In genomic region chr3:118117061-118117460, GRCh38 we compare ENCODE assay signal across 23 cellular contexts.
"Had no signal": no experiment of that assay in that cellular context is flagged by ENCODE, and none has a peak within 500 bp of the region (broad histone marks: within the 10 kb centered on the region; RNA-seq: fewer than 3 reads in every experiment).

No MANE protein-coding gene starts in this region.

- H3K27ac ChIP-seq: brain microvascular endothelial cell, KMS-11, SK-N-MC, VCaP had no signal

- ATAC-seq: activated CD8-positive, alpha-beta T cell treated with anti-CD3 and anti-CD28 coated beads for 36 hours had no signal

- DNase-seq: activated CD4-positive, alpha-beta T cell treated with anti-CD3 and anti-CD28 coated beads for 4 hours; activated CD8-positive, alpha-beta memory T cell treated with anti-CD3 and anti-CD28 coated beads, Interleukin-2, amount 50 U/mL, for 48 hours; activated CD8-positive, alpha-beta T cell treated with anti-CD3 and anti-CD28 coated beads for 36 hours; activated effector memory CD4-positive, alpha-beta T cell treated with Interleukin-2 at 50 U/mL for 16 hours; activated naive CD4-positive, alpha-beta T cell treated with anti-CD3 and anti-CD28 coated beads for 36 hours; activated T-cell treated with anti-CD3 and anti-CD28 coated beads, Interleukin-2, amount 50 U/mL, for 1 hour; amygdala; brain microvascular endothelial cell; cerebellar nuclear complex; NCI-H1092 treated with DMSO at 0.1 percent for 48 hours; NCI-H1417 treated with DMSO at 0.1 percent for 48 hours; NCI-H1694; NCI-H2029; NCI-H2107; NCI-H2171 treated with DMSO at 0.1 percent for 48 hours; NCI-H226; NCI-H510A; NCI-H526 treated with DMSO at 0.1 percent for 48 hours; NCI-H82; T-helper 1 cell had no signal

- H3K4me3 ChIP-seq: SK-N-MC had no signal

- H3K9ac ChIP-seq: KMS-11 had no signal

- H3K27me3 ChIP-seq: brain microvascular endothelial cell had no signal

- H3K4me2 ChIP-seq: KMS-11 had no signal

- H3K36me3 ChIP-seq: brain microvascular endothelial cell had no signal
